19 cellular contexts compared by ENCODE assay signal in genomic region chr19:7706188-7706530, GRCh38. TPM values are rescaled to one million over a fixed set of nuclear protein-coding genes. Genes with fewer than 3 reads are reported as not detected.
DNase-seq lines count a peak whose midpoint lies in the region; ATAC-seq and TF ChIP-seq lines count a peak whose summit lies in the region.
"Had no signal": no experiment of that assay in that cellular context is flagged by ENCODE, and none has a peak within 500 bp of the region (broad histone marks: within the 10 kb centered on the region; RNA-seq: fewer than 3 reads in every experiment).

No MANE protein-coding gene starts in this region.

- H3K36me3 ChIP-seq in effector memory CD4-positive, alpha-beta T cell (ENCODE audit: control insufficient read depth, insufficient read depth, low read length): no peaks in the 10 kb centered on the region
- no peaks in the 10 kb centered on the region for H3K36me3 ChIP-seq in endodermal cell (ENCODE audit: control insufficient read depth, insufficient read depth, low read length)
- H3K36me3 ChIP-seq: esophagus muscularis mucosa, SJCRH30, thoracic aorta had no signal

- no peaks in the 10 kb centered on the region for H3K9me3 Mint-ChIP-seq in activated T-cell treated with anti-CD3 and anti-CD28 coated beads, Interleukin-2, amount 50 U/mL, for 4 hours
- H3K9me3 Mint-ChIP-seq in T-cell: no peaks in the 10 kb centered on the region
- H3K9me3 Mint-ChIP-seq in stimulated activated naive B cell treated with anti-CD40 and anti-IgM and Interleukin-4, amounts not matched to agents 10 μg/mL and 1 μg/mL and 100 μg/mL, for 72 hours: peaks cover 10 to 14% of the 10 kb centered on the region in 2 donors
- H3K9me3 Mint-ChIP-seq in endodermal cell: no peaks in the 10 kb centered on the region

- H3K27me3 Mint-ChIP-seq in activated T-cell treated with anti-CD3 and anti-CD28 coated beads, Interleukin-2, amount 50 U/mL, for 4 hours (ENCODE audit: low read depth): no peaks in the 10 kb centered on the region
- H3K27me3 Mint-ChIP-seq in T-cell: no peaks in the 10 kb centered on the region
- H3K27me3 Mint-ChIP-seq in stimulated activated naive B cell treated with anti-CD40 and anti-IgM and Interleukin-4, amounts not matched to agents 10 μg/mL and 1 μg/mL and 100 μg/mL, for 72 hours: no peaks in the 10 kb centered on the region
- H3K27me3 Mint-ChIP-seq in endodermal cell (ENCODE audit: insufficient read depth): peaks cover 18% of the 10 kb centered on the region

- peak overlapping the region; percentile 38 for H3K4me3 ChIP-seq in effector memory CD4-positive, alpha-beta T cell (ENCODE audit: insufficient read depth, low read depth, low read length, poor library complexity, severe bottlenecking)
- no peak overlapping the region for H3K4me3 ChIP-seq in endodermal cell (ENCODE audit: low read length)
- H3K4me3 ChIP-seq: esophagus muscularis mucosa, SJCRH30, thoracic aorta had no signal

- peak overlapping the region; percentile 69 for H3K4me3 Mint-ChIP-seq in activated T-cell treated with anti-CD3 and anti-CD28 coated beads, Interleukin-2, amount 50 U/mL, for 4 hours
- H3K4me3 Mint-ChIP-seq in T-cell (peak overlapping the region; percentile 69 to 78 (median 76)), endodermal cell (no peak overlapping the region)
- H3K4me3 Mint-ChIP-seq in stimulated activated naive B cell treated with anti-CD40 and anti-IgM and Interleukin-4, amounts not matched to agents 10 μg/mL and 1 μg/mL and 100 μg/mL, for 72 hours: peak overlapping the region; percentile 42 to 52

- H3K4me1 ChIP-seq in effector memory CD4-positive, alpha-beta T cell (ENCODE audit: control insufficient read depth, insufficient read depth, low read length, poor library complexity, severe bottlenecking): peaks cover 20% of the 10 kb centered on the region
- no peaks in the 10 kb centered on the region for H3K4me1 ChIP-seq in endodermal cell (ENCODE audit: control insufficient read depth, insufficient read depth, low read length)
- H3K4me1 ChIP-seq: esophagus muscularis mucosa, SJCRH30 had no signal

- DNase-seq in activated T-cell treated with anti-CD3 and anti-CD28 coated beads, Interleukin-2, amount 50 U/mL, for 4 hours: no peak
- no peak for DNase-seq in activated T-cell treated with anti-CD3 and anti-CD28 coated beads, Interleukin-2, amount 50 U/mL, for 1 hour
- DNase-seq in T-cell (no peak), NCI-H524 treated with DMSO at 0.1 percent for 48 hours (lab: John Stamatoyannopoulos, UW) (no peak), erythroblast (lab: John Stamatoyannopoulos, UW) (no peak), endodermal cell (no peak)
- no peak for DNase-seq in effector memory CD4-positive, alpha-beta T cell
- no peak for DNase-seq in stimulated activated naive B cell treated with anti-CD40 and anti-IgM and Interleukin-4, amounts not matched to agents 10 μg/mL and 1 μg/mL and 100 μg/mL, for 72 hours
- DNase-seq: ACHN, cortex of kidney, islet precursor cell, NCI-H1436 treated with DMSO at 0.1 percent for 48 hours, NCI-H446 treated with DMSO at 0.1 percent for 48 hours, SJCRH30 had no signal

- POLR2A ChIA-PET in T-cell (lab: Charles Lee): interaction anchor here in 1 of 2 donors (0.6 kb wide), 1 partner anchor 18 kb away, joined by 3 read pairs; no protein-coding TSS in a partner anchor

- 73 to 90% methylated on average over 7 to 9 of the region's 9 CpGs for WGBS in endodermal cell (ENCODE audit: insufficient coverage in 1 of 2, insufficient read length in 1 of 2), 2 experiments

- TF ChIP-seq POLR2A in erythroblast (IDR thresholded peaks at IDR 0.05; ENCODE audit: low read length): no peak

- no peak overlapping the region for H3K9ac ChIP-seq in endodermal cell (ENCODE audit: extremely low read depth, low read length, poor library complexity, severe bottlenecking)

- H3K4me1 Mint-ChIP-seq in activated T-cell treated with anti-CD3 and anti-CD28 coated beads, Interleukin-2, amount 50 U/mL, for 4 hours (ENCODE audit: low read depth): peaks cover 58% of the 10 kb centered on the region
- H3K4me1 Mint-ChIP-seq in T-cell: peaks cover 45 to 67% (median 63%) of the 10 kb centered on the region in 3 donors
- peaks cover 70 to 100% of the 10 kb centered on the region in 2 donors for H3K4me1 Mint-ChIP-seq in stimulated activated naive B cell treated with anti-CD40 and anti-IgM and Interleukin-4, amounts not matched to agents 10 μg/mL and 1 μg/mL and 100 μg/mL, for 72 hours
- H3K4me1 Mint-ChIP-seq in endodermal cell: no peaks in the 10 kb centered on the region

- no peaks in the 10 kb centered on the region for H3K9me3 ChIP-seq in effector memory CD4-positive, alpha-beta T cell (ENCODE audit: control insufficient read depth, low read length)
- no peaks in the 10 kb centered on the region for H3K9me3 ChIP-seq in endodermal cell (ENCODE audit: control insufficient read depth, low read length)
- H3K9me3 ChIP-seq: esophagus muscularis mucosa, SJCRH30, thoracic aorta had no signal

- no peak for ATAC-seq in activated T-cell treated with anti-CD3 and anti-CD28 coated beads, Interleukin-2, amount 50 U/mL, for 4 hours
- no peak for ATAC-seq in T-cell (replicated peaks in 1 of 4)
- no peak for ATAC-seq in stimulated activated naive B cell treated with anti-CD40 and anti-IgM and Interleukin-4, amounts not matched to agents 10 μg/mL and 1 μg/mL and 100 μg/mL, for 72 hours (replicated peaks)

- TF ChIP-seq CTCF in endodermal cell (conservative IDR thresholded peaks at IDR 0.05): no peak

- H3K27ac Mint-ChIP-seq in T-cell (peak overlapping the region; percentile 96 to 98), endodermal cell (no peak overlapping the region)
- H3K27ac Mint-ChIP-seq in stimulated activated naive B cell treated with anti-CD40 and anti-IgM and Interleukin-4, amounts not matched to agents 10 μg/mL and 1 μg/mL and 100 μg/mL, for 72 hours: peak overlapping the region; percentile 99
- H3K27ac Mint-ChIP-seq: progenitor cell of endocrine pancreas had no signal

- no peaks in the 10 kb centered on the region for H3K27me3 ChIP-seq in effector memory CD4-positive, alpha-beta T cell (replicated peaks; ENCODE audit: control insufficient read depth, insufficient read depth, low read length, poor library complexity, severe bottlenecking)
- no peaks in the 10 kb centered on the region for H3K27me3 ChIP-seq in endodermal cell (ENCODE audit: control insufficient read depth, insufficient read depth, low read length, poor library complexity, severe bottlenecking)
- H3K27me3 ChIP-seq: SJCRH30 had no signal

- CTCF ChIA-PET in T-cell (lab: Charles Lee): interaction anchor here in 1 of 2 donors (0.6 to 0.7 kb wide), 2 partner anchors 25 to 27 kb away, joined by 3 read pairs; partner anchors contain the start of gene TRAPPC5

- peak overlapping the region; percentile 76 for H3K27ac ChIP-seq in effector memory CD4-positive, alpha-beta T cell (ENCODE audit: insufficient read depth, low read length, poor library complexity, severe bottlenecking)
- no peak overlapping the region for H3K27ac ChIP-seq in endodermal cell (ENCODE audit: low read depth, low read length)
- H3K27ac ChIP-seq: SJCRH30, thoracic aorta had no signal

- no peaks in the 10 kb centered on the region for H3K36me3 Mint-ChIP-seq in activated T-cell treated with anti-CD3 and anti-CD28 coated beads, Interleukin-2, amount 50 U/mL, for 4 hours (ENCODE audit: insufficient read depth)
- no peaks in the 10 kb centered on the region for H3K36me3 Mint-ChIP-seq in T-cell
- peaks cover 28 to 49% of the 10 kb centered on the region in 2 donors for H3K36me3 Mint-ChIP-seq in stimulated activated naive B cell treated with anti-CD40 and anti-IgM and Interleukin-4, amounts not matched to agents 10 μg/mL and 1 μg/mL and 100 μg/mL, for 72 hours
- no peaks in the 10 kb centered on the region for H3K36me3 Mint-ChIP-seq in endodermal cell (ENCODE audit: low read depth)

RNA-seq across cellular contexts. Expression of gene FCER2, which starts 4.2 kb away (rescaled TPM):
- 10 to 100 TPM in 2 of 3 donors, 1 to 10 TPM in 1; 6.9 to 52.7 (median 20.5) TPM for total RNA-seq in activated T-cell treated with anti-CD3 and anti-CD28 coated beads, Interleukin-2, amount 50 U/mL, for 4 hours
- total RNA-seq in T-cell: 1 to 10 TPM in 3 of 5 donors, under 1 TPM in 2; 0.90 to 2.5 (median 1.2) TPM
- total RNA-seq in endodermal cell: not detected
- polyA plus RNA-seq in endodermal cell (2013, experiment 1 of 2): not detected
- not detected for polyA plus RNA-seq in endodermal cell (2013, experiment 2 of 2)
- total RNA-seq: astrocyte, LHCN-M2, progenitor cell of endocrine pancreas, SJCRH30 had no signal

RNA-seq across cellular contexts. Expression of gene TRAPPC5, which starts 25.5 kb away (rescaled TPM):
- 100 to 1,000 TPM in 1 of 3 donors, 10 to 100 TPM in 2; 81.3 to 112 (median 89.8) TPM for total RNA-seq in activated T-cell treated with anti-CD3 and anti-CD28 coated beads, Interleukin-2, amount 50 U/mL, for 4 hours
- total RNA-seq in T-cell (10 to 100 TPM; 39.2 to 75.3 (median 69.4) TPM), endodermal cell (10 to 100 TPM; 64.6 to 93.1 TPM)
- polyA plus RNA-seq in endodermal cell (2013, experiment 1 of 2): 40.1 TPM
- 38.2 TPM for polyA plus RNA-seq in endodermal cell (2013, experiment 2 of 2)

RNA-seq across cellular contexts. Expression of gene CLEC4G, which starts 25.8 kb away (rescaled TPM):
- total RNA-seq in activated T-cell treated with anti-CD3 and anti-CD28 coated beads, Interleukin-2, amount 50 U/mL, for 4 hours: not detected
- total RNA-seq in T-cell (not detected), endodermal cell (not detected)
- not detected for polyA plus RNA-seq in endodermal cell (2013, experiment 1 of 2)
- not detected for polyA plus RNA-seq in endodermal cell (2013, experiment 2 of 2)
- total RNA-seq: astrocyte, LHCN-M2, progenitor cell of endocrine pancreas, SJCRH30 had no signal

RNA-seq across cellular contexts. Expression of gene MCEMP1, which starts 29.3 kb away (rescaled TPM):
- not detected for total RNA-seq in activated T-cell treated with anti-CD3 and anti-CD28 coated beads, Interleukin-2, amount 50 U/mL, for 4 hours
- total RNA-seq in T-cell (under 1 TPM in 1 of 5 donors, not detected in 4; 0.26 TPM), endodermal cell (not detected)
- not detected for polyA plus RNA-seq in endodermal cell (2013, experiment 1 of 2)
- polyA plus RNA-seq in endodermal cell (2013, experiment 2 of 2): not detected
- total RNA-seq: astrocyte, LHCN-M2, progenitor cell of endocrine pancreas, SJCRH30 had no signal

RNA-seq across cellular contexts. Expression of gene RETN, which starts 37.3 kb away (rescaled TPM):
- total RNA-seq in activated T-cell treated with anti-CD3 and anti-CD28 coated beads, Interleukin-2, amount 50 U/mL, for 4 hours: not detected
- total RNA-seq in T-cell: 1 to 10 TPM in 1 of 5 donors, not detected in 4; 1.6 TPM
- total RNA-seq in endodermal cell: not detected
- polyA plus RNA-seq in endodermal cell (2013, experiment 1 of 2): not detected
- polyA plus RNA-seq in endodermal cell (2013, experiment 2 of 2): not detected
- total RNA-seq: astrocyte, LHCN-M2, progenitor cell of endocrine pancreas, SJCRH30, thoracic aorta had no signal
